ENCODE assay signal across 9 cellular contexts in genomic region chr1:117826551-117827078, GRCh38.
DNase-seq lines count a peak whose midpoint lies in the region; TF ChIP-seq lines count a peak whose summit lies in the region.
"Had no signal": no experiment of that assay in that cellular context is flagged by ENCODE, and none has a peak within 500 bp of the region (broad histone marks: within the 10 kb centered on the region; RNA-seq: fewer than 3 reads in every experiment).

No MANE protein-coding gene starts in this region.

- no peak for TF ChIP-seq CTCF in fibroblast of the aortic adventitia (IDR thresholded peaks at IDR 0.05; ENCODE audit: insufficient read depth, low read length)
- no peak for TF ChIP-seq CTCF in neural progenitor cell (IDR thresholded peaks at IDR 0.05)

- no peak overlapping the region for H2AFZ ChIP-seq in neural progenitor cell (replicated peaks)

- no peak overlapping the region for H3K4me3 Mint-ChIP-seq in neural progenitor cell

- H3K9me3 Mint-ChIP-seq in neural progenitor cell, result no peaks in the 10 kb centered on the region

- H3K9ac ChIP-seq in neural progenitor cell, result no peak overlapping the region

- H3F3A ChIP-seq in neural progenitor cell (ENCODE audit: low read depth), result no peaks in the 10 kb centered on the region

- H3K4me1 Mint-ChIP-seq in neural progenitor cell, result no peaks in the 10 kb centered on the region

- H3K4me3 ChIP-seq in fibroblast of the aortic adventitia (ENCODE audit: low read depth, low read length), result no peak overlapping the region
- no peak overlapping the region for H3K4me3 ChIP-seq in neural progenitor cell

- DNase-seq in EH (ENCODE audit: low read depth), result peak; percentile 97
- peak; percentile 87 for DNase-seq in RKO (ENCODE audit: low spot score)
- DNase-seq in fibroblast of the aortic adventitia (ENCODE audit: low read depth), result peak; percentile 94
- peak; percentile 24 for DNase-seq in pulmonary artery endothelial cell (ENCODE audit: low read depth, low spot score)
- no peak for DNase-seq in neural progenitor cell (ENCODE audit: low spot score)
- no peak for DNase-seq in NOMO-1 treated with dmso at 0.1 percent for 144 hours (lab: John Stamatoyannopoulos, UW; ENCODE audit: unreplicated experiment)
- no peak for DNase-seq in NCI-H1417 (lab: John Stamatoyannopoulos, UW)
- DNase-seq in putamen (ENCODE audit: low spot score), result no peak
- DNase-seq: NCI-H524 treated with DMSO at 0.1 percent for 48 hours had no signal

- H3K27ac Mint-ChIP-seq in neural progenitor cell, result no peak overlapping the region

- H3K36me3 Mint-ChIP-seq in neural progenitor cell, result no peaks in the 10 kb centered on the region

- no peak overlapping the region for H3K27ac ChIP-seq in neural progenitor cell

- no peak overlapping the region for H3K4me2 ChIP-seq in neural progenitor cell

- H4K20me1 ChIP-seq in neural progenitor cell (ENCODE audit: low read depth), result no peaks in the 10 kb centered on the region

- H3K27me3 ChIP-seq in neural progenitor cell, result no peaks in the 10 kb centered on the region

- no peaks in the 10 kb centered on the region for H3K9me3 ChIP-seq in neural progenitor cell (ENCODE audit: low read depth)

- no peaks in the 10 kb centered on the region for H3K79me2 ChIP-seq in neural progenitor cell (ENCODE audit: low read depth)

- H3K36me3 ChIP-seq in neural progenitor cell, result no peaks in the 10 kb centered on the region

- H3K27me3 Mint-ChIP-seq in neural progenitor cell (ENCODE audit: insufficient read depth, low read depth), result no peaks in the 10 kb centered on the region

- no peaks in the 10 kb centered on the region for H3K4me1 ChIP-seq in neural progenitor cell

Comparison
In these comparisons a context has a peak if more than half of its experiments do, and no peak if none do; other contexts are left out.
1. DNase-seq: peak in EH (single experiment), RKO (single experiment), fibroblast of the aortic adventitia (single experiment) and pulmonary artery endothelial cell (single experiment); none in neural progenitor cell (single experiment), NOMO-1 treated with dmso at 0.1 percent for 144 hours (single experiment), NCI-H1417 (0 of 3) and putamen (single experiment).